In genomic region chr20:17843246-17844132, GRCh38 we compare ENCODE assay signal across 7 cellular contexts.
DNase-seq lines count a peak whose midpoint lies in the region; ATAC-seq and TF ChIP-seq lines count a peak whose summit lies in the region.

No MANE protein-coding gene starts in this region.

- no TSS peak for BruUV-seq in Panc1 (replicated peaks; lab: Mats Ljungman, UMichigan)

- WGBS in prostate gland, result 56% methylated on average over 14 of the region's 14 CpGs

- H3K4me1 ChIP-seq in Panc1 (ENCODE audit: control insufficient read depth, insufficient read depth, low read length) (peaks cover 11% of the 10 kb centered on the region), prostate gland (replicated peaks) (no peaks in the 10 kb centered on the region)

- CTCF ChIA-PET in Panc1 (lab: Charles Lee), result no interaction called here

- H3K27me3 ChIP-seq in Panc1 (ENCODE audit: control insufficient read depth, insufficient read depth, low read length) (no peaks in the 10 kb centered on the region), prostate gland (replicated peaks; ENCODE audit: insufficient read depth) (no peaks in the 10 kb centered on the region)

- in situ Hi-C loops in Panc1 (cut with HindIII; ENCODE audit: low pct_unique_long_range_greater_than_20kb, low sequenced_read_pairs), result no loop called here

- no peaks in the 10 kb centered on the region for H3K9me3 ChIP-seq in Panc1 (ENCODE audit: control insufficient read depth, insufficient read depth, low read depth, low read length)
- H3K9me3 ChIP-seq in prostate gland, result no peaks in the 10 kb centered on the region

- TF ChIP-seq CTCF in Panc1 (IDR thresholded peaks at IDR 0.05) (no peak), epithelial cell of esophagus (IDR thresholded peaks at IDR 0.05; ENCODE audit: insufficient read depth, low read depth, low read length, missing control alignments) (no peak), prostate gland (IDR thresholded peaks at IDR 0.05) (no peak)

- H3K4me3 ChIP-seq in Panc1 (ENCODE audit: low read depth in 2 of 2, low read length in 2 of 2) (peak overlapping the region in 1 of 2 experiments; percentile 11; a peak in 1 of 4 replicates), epithelial cell of esophagus (ENCODE audit: low read length) (no peak overlapping the region), prostate gland (no peak overlapping the region)

- H3K27ac ChIP-seq in Panc1 (ENCODE audit: low read length) (no peak overlapping the region), prostate gland (peak overlapping the region; percentile 61 to 75)

- peak; percentile 69 for DNase-seq in Panc1 (ENCODE audit: low read depth, low spot score)
- DNase-seq in epithelial cell of esophagus (ENCODE audit: low read depth), result peak; percentile 71
- DNase-seq in prostate gland (ENCODE audit: low spot score), result no peak
- DNase-seq in SK-N-DZ (ENCODE audit: low spot score), result no peak
- no peak for DNase-seq in NCI-H2196 treated with DMSO at 0.1 percent for 48 hours (lab: John Stamatoyannopoulos, UW; ENCODE audit: unreplicated experiment)

- no peak for TF ChIP-seq POLR2A in prostate gland (IDR thresholded peaks at IDR 0.05)

- ATAC-seq in GM19351 (IDR thresholded peaks at IDR 0.05; ENCODE audit: unreplicated experiment), result peak; percentile 67
- ATAC-seq in Panc1, result peak; percentile 91
- no peak for ATAC-seq in GM21723 (IDR thresholded peaks at IDR 0.05; ENCODE audit: unreplicated experiment)

- intact Hi-C loops in Panc1 (cut with micrococcal nuclease; ENCODE audit: unreplicated experiment) (no loop called here), prostate gland (cut with DNase I) (loop anchor here (2.0 kb wide), 1 partner anchor 31 kb away; no protein-coding TSS in a partner anchor)

- no peaks in the 10 kb centered on the region for H3K36me3 ChIP-seq in Panc1 (ENCODE audit: control insufficient read depth, insufficient read depth, low read length)
- no peaks in the 10 kb centered on the region for H3K36me3 ChIP-seq in prostate gland

- POLR2A ChIA-PET in Panc1 (lab: Charles Lee), result interaction anchor here (0.6 kb wide), 1 partner anchor 55 kb away, joined by 3 read pairs; no protein-coding TSS in a partner anchor

Comparison
In these comparisons a context has a peak if more than half of its experiments do, and no peak if none do; other contexts are left out.
1. DNase-seq: peak in Panc1 (single experiment) and epithelial cell of esophagus (single experiment); none in prostate gland (single experiment), SK-N-DZ (single experiment) and NCI-H2196 treated with DMSO at 0.1 percent for 48 hours (single experiment).